In genomic region chr5:152595327-152595890, GRCh38 we compare ENCODE assay signal across 13 cellular contexts.
"Had no signal": no experiment of that assay in that cellular context is flagged by ENCODE, and none has a peak within 500 bp of the region (broad histone marks: within the 10 kb centered on the region; RNA-seq: fewer than 3 reads in every experiment).

No MANE protein-coding gene starts in this region.

- H3K27ac Mint-ChIP-seq: activated CD4-positive, alpha-beta memory T cell treated with anti-CD3 and anti-CD28 coated beads, Interleukin-2, amount 10 ng/mL, durations not matched to agents 7 days and 5 days; activated T-cell treated with anti-CD3 and anti-CD28 coated beads, Interleukin-2, amount 50 U/mL, for 24 hours; natural killer cell had no signal

- H3K9me3 ChIP-seq: transverse colon had no signal

- H3K27me3 ChIP-seq: cardiac muscle cell, hepatocyte, transverse colon had no signal

- H3K27me3 Mint-ChIP-seq: activated CD4-positive, alpha-beta memory T cell treated with anti-CD3 and anti-CD28 coated beads, Interleukin-2, amount 10 ng/mL, durations not matched to agents 7 days and 5 days; activated T-cell treated with anti-CD3 and anti-CD28 coated beads, Interleukin-2, amount 50 U/mL, for 24 hours had no signal

- H3K27ac ChIP-seq: cardiac muscle cell, hepatocyte, transverse colon had no signal

- H3K4me2 ChIP-seq: hepatocyte had no signal

- H3K9me3 Mint-ChIP-seq: activated CD4-positive, alpha-beta memory T cell treated with anti-CD3 and anti-CD28 coated beads, Interleukin-2, amount 10 ng/mL, durations not matched to agents 7 days and 5 days; activated T-cell treated with anti-CD3 and anti-CD28 coated beads, Interleukin-2, amount 50 U/mL, for 24 hours; natural killer cell had no signal

- H3K4me3 ChIP-seq: cardiac muscle cell, hepatocyte, transverse colon had no signal

- H3K36me3 Mint-ChIP-seq: natural killer cell had no signal

- H3K4me1 ChIP-seq: transverse colon had no signal

- H3K79me2 ChIP-seq: hepatocyte had no signal

- H2AFZ ChIP-seq: hepatocyte had no signal

- H3K4me3 Mint-ChIP-seq: activated CD4-positive, alpha-beta memory T cell treated with anti-CD3 and anti-CD28 coated beads, Interleukin-2, amount 10 ng/mL, durations not matched to agents 7 days and 5 days; activated T-cell treated with anti-CD3 and anti-CD28 coated beads, Interleukin-2, amount 50 U/mL, for 24 hours; natural killer cell had no signal

- H3K36me3 ChIP-seq: cardiac muscle cell, transverse colon had no signal

- H3K4me1 Mint-ChIP-seq: activated CD4-positive, alpha-beta memory T cell treated with anti-CD3 and anti-CD28 coated beads, Interleukin-2, amount 10 ng/mL, durations not matched to agents 7 days and 5 days; natural killer cell had no signal

- DNase-seq: activated CD4-positive, alpha-beta memory T cell treated with anti-CD3 and anti-CD28 coated beads, Interleukin-2, amount 10 ng/mL, durations not matched to agents 7 days and 5 days; activated naive CD4-positive, alpha-beta T cell treated with anti-CD3 and anti-CD28 coated beads, Interleukin-2, amount 50 U/mL, for 16 hours; activated T-cell treated with anti-CD3 and anti-CD28 coated beads, Interleukin-2, amount 50 U/mL, for 24 hours; mesenchymal stem cell; natural killer cell; occipital lobe; right cardiac atrium; small intestine; stimulated activated naive CD8-positive, alpha-beta T cell treated with anti-CD3 and anti-CD28 coated beads, Interleukin-15, Interleukin-2, amounts not matched to agents 100 U/mL and 50 U/mL, for 24 hours; T-helper 1 cell; transverse colon had no signal
